Comparison of ENCODE assay signal across 8 cellular contexts in the genomic region with DNA sequence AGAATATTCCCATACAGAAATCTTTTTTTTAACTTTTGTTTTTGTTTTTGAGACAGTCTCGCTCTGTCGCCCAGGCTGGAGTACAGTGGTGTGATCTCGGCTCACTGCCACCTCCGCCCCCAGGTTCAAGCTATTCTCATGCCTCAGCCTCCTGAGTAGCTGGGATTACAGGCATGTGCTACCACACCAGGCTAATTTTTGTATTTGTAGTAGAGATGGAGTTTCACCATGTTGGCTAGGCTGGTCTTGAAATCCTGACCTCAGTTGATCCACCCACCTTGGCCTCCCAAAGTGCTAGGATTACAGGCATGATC. TPM values are rescaled to one million over a fixed set of nuclear protein-coding genes. Genes with fewer than 3 reads are reported as not detected.
DNase-seq lines count a peak whose midpoint lies in the region; ATAC-seq and TF ChIP-seq lines count a peak whose summit lies in the region.
"Not testable (repeated sequence)": the region's sequence is repeated elsewhere in the genome, so short reads cannot be mapped to it uniquely, and the experiment has no call there.

No MANE protein-coding gene starts in this region.

- H3K9me3 Mint-ChIP-seq in MCF 10A (ENCODE audit: unreplicated experiment): not testable (repeated sequence)

- peaks cover 14% of the 10 kb centered on the region for H3K4me1 Mint-ChIP-seq in MCF 10A (ENCODE audit: insufficient read depth, unreplicated experiment)

- H3K27ac Mint-ChIP-seq in MCF 10A (ENCODE audit: low read depth, unreplicated experiment): peak overlapping the region; percentile 43

- not testable (repeated sequence) for TF ChIP-seq POLR2A in vagina (IDR thresholded peaks at IDR 0.05)

- not testable (repeated sequence) for H4K91ac ChIP-seq in mesenchymal stem cell (ENCODE audit: low read length)

- H2BK12ac ChIP-seq in mesenchymal stem cell (ENCODE audit: low read length in 2 of 2): not testable (repeated sequence)

- H4K8ac ChIP-seq in mesenchymal stem cell (ENCODE audit: low read length): not testable (repeated sequence)

- POLR2A ChIA-PET in MCF 10A (lab: Yijun Ruan, JAX): interaction anchor here (0.7 to 11.8 kb wide), 14 partner anchors 8 to 88 kb away, joined by 3 to 151 read pairs (median 5); partner anchors contain the start of genes ACTR3 and SLC35F5

- H3K79me1 ChIP-seq in mesenchymal stem cell (replicated peaks; ENCODE audit: low read length, poor library complexity, severe bottlenecking): not testable (repeated sequence)

- not testable (repeated sequence) for BruUV-seq in MCF 10A (replicated peaks; lab: Mats Ljungman, UMichigan)

- not testable (repeated sequence) for H3K14ac ChIP-seq in mesenchymal stem cell (ENCODE audit: low read length in 2 of 2)

- not testable (repeated sequence) for H3K9me3 ChIP-seq in SK-N-MC (ENCODE audit: low read depth, low read length); mesenchymal stem cell (ENCODE audit: control insufficient read depth, low read length); parathyroid adenoma (ENCODE audit: control insufficient read depth, low read length); vagina

- H2AK5ac ChIP-seq in mesenchymal stem cell (ENCODE audit: low read length, severe bottlenecking): not testable (repeated sequence)

- 0 out of 2 replicates have a peak overlapping the region, but pooled peaks have one; percentile 45 for H3K4me3 ChIP-seq in SK-N-MC
- peak overlapping the region; percentile 5 for H3K4me3 ChIP-seq in epithelial cell of proximal tubule (ENCODE audit: low read depth, low read length)
- H3K4me3 ChIP-seq in mesenchymal stem cell (ENCODE audit: insufficient read depth in 1 of 2, low read depth in 1 of 2, low read length in 2 of 2); vagina: not testable (repeated sequence)
- H3K4me3 ChIP-seq in parathyroid adenoma (ENCODE audit: low read depth, low read length): peak overlapping the region; percentile 29

- not testable (repeated sequence) for ATAC-seq in foreskin keratinocyte

- TF ChIP-seq CTCF in MCF 10A (IDR thresholded peaks at IDR 0.05; ENCODE audit: unreplicated experiment); epithelial cell of proximal tubule (conservative IDR thresholded peaks at IDR 0.05; ENCODE audit: low read depth, low read length); foreskin keratinocyte (conservative IDR thresholded peaks at IDR 0.05); parathyroid adenoma (IDR thresholded peaks at IDR 0.05); vagina (IDR thresholded peaks at IDR 0.05): not testable (repeated sequence)

- not testable (repeated sequence) for H2AFZ ChIP-seq in mesenchymal stem cell (ENCODE audit: low read depth, low read length)
- H2AFZ ChIP-seq in parathyroid adenoma: peak overlapping the region; percentile 65

- H3K9ac ChIP-seq in SK-N-MC (ENCODE audit: insufficient read length); parathyroid adenoma: not testable (repeated sequence)
- H3K9ac ChIP-seq in mesenchymal stem cell (ENCODE audit: low read length): peak overlapping the region; percentile 92

- WGBS in mesenchymal stem cell: 98% methylated on average over 4 of the region's 4 CpGs

- not testable (repeated sequence) for H3K79me2 ChIP-seq in parathyroid adenoma

- not testable (repeated sequence) for H2BK120ac ChIP-seq in mesenchymal stem cell (ENCODE audit: low read depth, low read length)

- intact Hi-C loops in MCF 10A (cut with micrococcal nuclease): loop anchor here (2.0 kb wide), 1 partner anchor 45 kb away; no protein-coding TSS in a partner anchor
- intact Hi-C loops in vagina (cut with DNase I): not testable (repeated sequence)

- DNase-seq in SK-N-MC (ENCODE audit: low read depth, low spot score); MCF 10A (ENCODE audit: unreplicated experiment); epithelial cell of proximal tubule (ENCODE audit: low read depth); foreskin keratinocyte; mesenchymal stem cell; vagina (ENCODE audit: extremely low spot score in 2 of 2): not testable (repeated sequence)

- not testable (repeated sequence) for TF ChIP-seq RAD21 in Ishikawa (IDR thresholded peaks at IDR 0.05; ENCODE audit: low read depth)

- H3K4me3 Mint-ChIP-seq in MCF 10A (ENCODE audit: unreplicated experiment): peak overlapping the region; percentile 0

- H3K27me3 Mint-ChIP-seq in MCF 10A (ENCODE audit: insufficient read depth, unreplicated experiment): not testable (repeated sequence)

- not testable (repeated sequence) for H3K4me1 ChIP-seq in foreskin keratinocyte; mesenchymal stem cell (ENCODE audit: control insufficient read depth, insufficient read depth, low read depth, low read length); parathyroid adenoma
- peaks cover 16% of the 10 kb centered on the region for H3K4me1 ChIP-seq in vagina

- not testable (repeated sequence) for TF ChIP-seq EP300 in Ishikawa (IDR thresholded peaks at IDR 0.05; ENCODE audit: borderline replicate concordance)

- CTCF ChIA-PET in MCF 10A (lab: Yijun Ruan, JAX): interaction anchor here (0.8 kb wide), 1 partner anchor 43 kb away, joined by 3 read pairs; no protein-coding TSS in a partner anchor

- H3K36me3 Mint-ChIP-seq in MCF 10A (ENCODE audit: insufficient read depth, unreplicated experiment): not testable (repeated sequence)

- H3K18ac ChIP-seq in mesenchymal stem cell (ENCODE audit: low read depth in 1 of 2, low read length in 2 of 2): not testable (repeated sequence)

- H3K4ac ChIP-seq in mesenchymal stem cell (ENCODE audit: low read depth in 1 of 2, low read length in 2 of 2): not testable (repeated sequence)

- not testable (repeated sequence) for H3K27me3 ChIP-seq in foreskin keratinocyte; mesenchymal stem cell (ENCODE audit: control insufficient read depth in 1 of 2, insufficient read depth in 1 of 2, low read length in 2 of 2); parathyroid adenoma (ENCODE audit: control insufficient read depth, insufficient read depth, low read length); vagina

- not testable (repeated sequence) for H3K23ac ChIP-seq in mesenchymal stem cell (ENCODE audit: low read length in 2 of 2)

- H2BK15ac ChIP-seq in mesenchymal stem cell (ENCODE audit: low read depth, poor library complexity, severe bottlenecking): not testable (repeated sequence)

- H3K4me2 ChIP-seq in mesenchymal stem cell (ENCODE audit: low read length, poor library complexity, severe bottlenecking): not testable (repeated sequence)
- H3K4me2 ChIP-seq in parathyroid adenoma (ENCODE audit: low read length): peak overlapping the region; percentile 65

- H3K36me3 ChIP-seq in SK-N-MC (ENCODE audit: insufficient read depth, low read length); mesenchymal stem cell (ENCODE audit: control insufficient read depth in 1 of 2, insufficient read depth in 2 of 2, low read depth in 1 of 2, low read length in 2 of 2); parathyroid adenoma (ENCODE audit: control insufficient read depth, insufficient read depth, low read length); vagina: not testable (repeated sequence)

- H3K27ac ChIP-seq in SK-N-MC: peak overlapping the region; percentile 62; the same call in 1 of the 2 replicates
- peak overlapping the region; percentile 62 for H3K27ac ChIP-seq in foreskin keratinocyte
- not testable (repeated sequence) for H3K27ac ChIP-seq in mesenchymal stem cell (ENCODE audit: low read length, poor library complexity, severe bottlenecking)
- H3K27ac ChIP-seq in parathyroid adenoma: peak overlapping the region; percentile 60
- peak overlapping the region; percentile 75 for H3K27ac ChIP-seq in vagina

- not testable (repeated sequence) for H2BK5ac ChIP-seq in mesenchymal stem cell (ENCODE audit: low read depth, low read length, poor library complexity, severe bottlenecking)

TF ChIP-seq in Ishikawa, 13 proteins besides CTCF, POLR2A, EP300 and RAD21:
- TF ChIP-seq EGR1 (IDR thresholded peaks at IDR 0.05): 0 out of 2 replicates have a peak, but pooled peaks have one; percentile 32
TF ChIP-seq in Ishikawa: peak in this region for 1; not testable (repeated sequence) for 12.

RNA-seq across cellular contexts. Expression of gene ACTR3, which starts 46.2 kb away (rescaled TPM):
- total RNA-seq in MCF 10A (2022) (260 and 311 TPM in 2 replicates), epithelial cell of proximal tubule (255 and 301 TPM in 2 replicates), foreskin keratinocyte (242 and 260 TPM in 2 replicates), vagina (105 TPM)
- polyA plus RNA-seq in foreskin keratinocyte: 72.5 and 83.1 TPM in 2 replicates
- polyA plus RNA-seq in mesenchymal stem cell (2013, experiment 1 of 2): 208 TPM
- polyA plus RNA-seq in mesenchymal stem cell (2013, experiment 2 of 2): 206 TPM
